ENCODE assay signal across 9 cellular contexts in genomic region chr1:109796484-109797305, GRCh38. TPM values are rescaled to one million over a fixed set of nuclear protein-coding genes. Genes with fewer than 3 reads are reported as not detected.
A peak's percentile ranks its signal among the peaks of the same experiment; 100 is the strongest.
DNase-seq lines count a peak whose midpoint lies in the region; ATAC-seq and TF ChIP-seq lines count a peak whose summit lies in the region.
"Had no signal": no experiment of that assay in that cellular context is flagged by ENCODE, and none has a peak within 500 bp of the region (broad histone marks: within the 10 kb centered on the region; RNA-seq: fewer than 3 reads in every experiment).

No MANE protein-coding gene starts in this region.

- DNase-seq in HFFc6 (no peak), esophagus muscularis mucosa (ENCODE audit: extremely low spot score) (no peak), spleen (no peak), WTC11 (ENCODE audit: low spot score) (no peak), PC-9 (no peak)
- DNase-seq in activated CD4-positive, CD25-positive, alpha-beta regulatory T cell treated with anti-CD3 and anti-CD28 coated beads, Interleukin-2, amount 50 U/mL, for 72 hours = peak; percentile 23
- DNase-seq: kidney glomerular epithelial cell had no signal

- TF ChIP-seq CTCF in HFFc6 (IDR thresholded peaks at IDR 0.05) (no peak), esophagus muscularis mucosa (IDR thresholded peaks at IDR 0.05) (no peak), spleen (IDR thresholded peaks at IDR 0.05 in 8 of 11, conservative IDR thresholded peaks at IDR 0.05 in 3 of 11) (no peak), WTC11 (IDR thresholded peaks at IDR 0.05) (no peak), PC-9 (conservative IDR thresholded peaks at IDR 0.05) (no peak)

- POLR2A ChIA-PET in WTC11 (lab: Charles Lee) (no interaction called here), PC-9 (lab: Charles Lee; ENCODE audit: unreplicated experiment) (interaction anchor here (0.6 kb wide), 1 partner anchor 161 kb away, joined by 3 read pairs; no protein-coding TSS in a partner anchor)

- no peak for TF ChIP-seq EP300 in esophagus muscularis mucosa (IDR thresholded peaks at IDR 0.05)

- intact Hi-C loops in esophagus muscularis mucosa (cut with DNase I) = loop anchor here (5.0 kb wide), 1 partner anchor 116 kb away; the partner anchor contains the start of gene CSF1
- intact Hi-C loops in spleen (cut with DNase I; ENCODE audit: low total_unique reads) = loop anchor here (10.0 kb wide), 1 partner anchor 108 kb away; no protein-coding TSS in a partner anchor
- intact Hi-C loops in PC-9 (cut with micrococcal nuclease; ENCODE audit: unreplicated experiment) = no loop called here

- H3K79me2 ChIP-seq in PC-9 (ENCODE audit: low read depth) = peaks cover 11% of the 10 kb centered on the region

- H3K4me2 ChIP-seq in PC-9 = no peak overlapping the region

- H2AFZ ChIP-seq in PC-9 = no peak overlapping the region

- H3K27me3 ChIP-seq in esophagus muscularis mucosa = no peaks in the 10 kb centered on the region
- peaks cover 0 to 6% (median 0%) of the 10 kb centered on the region in 7 donors for H3K27me3 ChIP-seq in spleen (replicated peaks in 1 of 7)
- no peaks in the 10 kb centered on the region for H3K27me3 ChIP-seq in PC-9 (ENCODE audit: insufficient read depth, low read depth)

- H3K4me3 Mint-ChIP-seq in HFFc6 = peak overlapping the region; percentile 72
- no peak overlapping the region for H3K4me3 Mint-ChIP-seq in WTC11

- TF ChIP-seq POLR2A in esophagus muscularis mucosa (IDR thresholded peaks at IDR 0.05; ENCODE audit: low read depth) = no peak
- TF ChIP-seq POLR2A in spleen (IDR thresholded peaks at IDR 0.05) = no peak

- WGBS in esophagus muscularis mucosa = 60% methylated on average over 7 of the region's 7 CpGs
- 69 to 82% (median 70%) methylated on average over 7 of the region's 7 CpGs for WGBS in spleen, 5 donors

- CTCF ChIA-PET in WTC11 (lab: Charles Lee) = interaction anchor here (0.8 to 1.0 kb wide), 3 partner anchors 7 to 157 kb away, joined by 3 read pairs; no protein-coding TSS in a partner anchor
- CTCF ChIA-PET in PC-9 (lab: Charles Lee) = no interaction called here

- H3K36me3 Mint-ChIP-seq in HFFc6 (ENCODE audit: low read depth) (no peaks in the 10 kb centered on the region), WTC11 (no peaks in the 10 kb centered on the region)

- H3F3A ChIP-seq in PC-9 (ENCODE audit: insufficient read depth, low read depth) = peaks cover 26% of the 10 kb centered on the region; the same call in 1 of the 2 replicates

- H3K9me3 ChIP-seq in esophagus muscularis mucosa (no peaks in the 10 kb centered on the region), spleen (no peaks in the 10 kb centered on the region), PC-9 (ENCODE audit: insufficient read depth, low read depth) (no peaks in the 10 kb centered on the region)

- ATAC-seq in HG02763 (IDR thresholded peaks at IDR 0.05; ENCODE audit: unreplicated experiment) (no peak), WTC11 (no peak)

- H3K4me3 ChIP-seq in esophagus muscularis mucosa (no peak overlapping the region), spleen (no peak overlapping the region), PC-9 (no peak overlapping the region)

- H3K9me3 Mint-ChIP-seq in HFFc6 = no peaks in the 10 kb centered on the region
- H3K9me3 Mint-ChIP-seq in WTC11 = no peaks in the 10 kb centered on the region

- no peaks in the 10 kb centered on the region for H4K20me1 ChIP-seq in PC-9 (ENCODE audit: insufficient read depth)

- no TSS peak for BruUV-seq in PC-9 (replicated peaks; lab: Mats Ljungman, UMichigan)

- H3K27ac ChIP-seq in esophagus muscularis mucosa (replicated peaks in 1 of 4) (peak overlapping the region; percentile 65 to 74 (median 68)), spleen (peak overlapping the region in 7 of 8 donors; percentile 5 to 59 (median 46)), PC-9 (no peak overlapping the region)

- H3K36me3 ChIP-seq in esophagus muscularis mucosa (no peaks in the 10 kb centered on the region), spleen (no peaks in the 10 kb centered on the region), PC-9 (ENCODE audit: low read depth) (no peaks in the 10 kb centered on the region)

- H3K9me2 ChIP-seq in PC-9 (ENCODE audit: insufficient read depth) = no peaks in the 10 kb centered on the region

- no peaks in the 10 kb centered on the region; the same call in 1 of the 2 replicates for H3K27me3 Mint-ChIP-seq in HFFc6 (ENCODE audit: insufficient read depth)
- H3K27me3 Mint-ChIP-seq in WTC11 (ENCODE audit: low read depth) = peaks cover 4% of the 10 kb centered on the region; the same call in 1 of the 2 replicates

- H3K4me1 Mint-ChIP-seq in HFFc6 (ENCODE audit: low read depth) = peaks cover 51% of the 10 kb centered on the region
- peaks cover 21% of the 10 kb centered on the region for H3K4me1 Mint-ChIP-seq in WTC11

- H3K4me1 ChIP-seq in esophagus muscularis mucosa (peaks cover 50 to 59% (median 53%) of the 10 kb centered on the region in 4 donors), spleen (peaks cover 27 to 77% (median 47%) of the 10 kb centered on the region in 6 donors), PC-9 (replicated peaks; ENCODE audit: insufficient read depth) (peaks cover 36% of the 10 kb centered on the region)

- H3K27ac Mint-ChIP-seq in HFFc6 = peak overlapping the region; percentile 78
- no peak overlapping the region; the same call in 1 of the 2 replicates for H3K27ac Mint-ChIP-seq in WTC11

TF ChIP-seq in WTC11, 78 proteins besides CTCF, POLR2A, EP300 and RAD21 (continues in another document):
- TF ChIP-seq ATF6 (CRISPR knock-in tag; IDR thresholded peaks at IDR 0.05) = no peak
- TF ChIP-seq, protein P1, sequence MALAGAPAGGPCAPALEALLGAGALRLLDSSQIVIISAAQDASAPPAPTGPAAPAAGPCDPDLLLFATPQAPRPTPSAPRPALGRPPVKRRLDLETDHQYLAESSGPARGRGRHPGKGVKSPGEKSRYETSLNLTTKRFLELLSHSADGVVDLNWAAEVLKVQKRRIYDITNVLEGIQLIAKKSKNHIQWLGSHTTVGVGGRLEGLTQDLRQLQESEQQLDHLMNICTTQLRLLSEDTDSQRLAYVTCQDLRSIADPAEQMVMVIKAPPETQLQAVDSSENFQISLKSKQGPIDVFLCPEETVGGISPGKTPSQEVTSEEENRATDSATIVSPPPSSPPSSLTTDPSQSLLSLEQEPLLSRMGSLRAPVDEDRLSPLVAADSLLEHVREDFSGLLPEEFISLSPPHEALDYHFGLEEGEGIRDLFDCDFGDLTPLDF (CRISPR knock-in tag; IDR thresholded peaks at IDR 0.05) = no peak
- TF ChIP-seq, protein P2, sequence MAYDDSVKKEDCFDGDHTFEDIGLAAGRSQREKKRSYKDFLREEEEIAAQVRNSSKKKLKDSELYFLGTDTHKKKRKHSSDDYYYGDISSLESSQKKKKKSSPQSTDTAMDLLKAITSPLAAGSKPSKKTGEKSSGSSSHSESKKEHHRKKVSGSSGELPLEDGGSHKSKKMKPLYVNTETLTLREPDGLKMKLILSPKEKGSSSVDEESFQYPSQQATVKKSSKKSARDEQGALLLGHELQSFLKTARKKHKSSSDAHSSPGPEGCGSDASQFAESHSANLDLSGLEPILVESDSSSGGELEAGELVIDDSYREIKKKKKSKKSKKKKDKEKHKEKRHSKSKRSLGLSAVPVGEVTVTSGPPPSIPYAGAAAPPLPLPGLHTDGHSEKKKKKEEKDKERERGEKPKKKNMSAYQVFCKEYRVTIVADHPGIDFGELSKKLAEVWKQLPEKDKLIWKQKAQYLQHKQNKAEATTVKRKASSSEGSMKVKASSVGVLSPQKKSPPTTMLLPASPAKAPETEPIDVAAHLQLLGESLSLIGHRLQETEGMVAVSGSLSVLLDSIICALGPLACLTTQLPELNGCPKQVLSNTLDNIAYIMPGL (CRISPR knock-in tag; IDR thresholded peaks at IDR 0.05) = no peak

RNA-seq across cellular contexts. Expression of gene EPS8L3, which starts 33.0 kb away (rescaled TPM):
- not detected for total RNA-seq in HFFc6 (2021; fragmentation: NEBNext Ultra II Directional; extraction: Animal tissue kit (Norgen Biotek cat#: 25700))
- total RNA-seq in esophagus muscularis mucosa (under 1 TPM in 1 of 4 donors, not detected in 3; 0.52 TPM), spleen (1 to 10 TPM in 1 of 7 donors, not detected in 6; 1.2 TPM), WTC11 (2021) (0.17 to 0.41 TPM in 2 of 3 replicates, not detected in the other), PC-9 (2021) (0.68 and 1.2 TPM in 2 replicates)
- polyA plus RNA-seq in spleen = not detected
- total RNA-seq: LHCN-M2 had no signal

RNA-seq across cellular contexts. Expression of gene GSTM3, which starts 55.9 kb away (rescaled TPM):
- 10 to 100 TPM; 36.9 to 51.3 (median 43.6) TPM for total RNA-seq in HFFc6 (2021; fragmentation: NEBNext Ultra II Directional; extraction: Animal tissue kit (Norgen Biotek cat#: 25700))
- 100 to 1,000 TPM in 1 of 4 donors, 10 to 100 TPM in 3; 64.6 to 111 (median 76.9) TPM for total RNA-seq in esophagus muscularis mucosa
- 10 to 100 TPM in 6 of 7 donors, 1 to 10 TPM in 1; 8.9 to 42.4 (median 21.9) TPM for total RNA-seq in spleen
- 10 to 100 TPM; 11.2 to 44.0 (median 16.9) TPM for polyA plus RNA-seq in spleen
- total RNA-seq in WTC11 (2021) = 2.2 to 3.5 TPM (median 3.3 TPM) in 3 replicates
- total RNA-seq in PC-9 (2021) = 101 and 110 TPM in 2 replicates
